1 cellular context compared by ENCODE assay signal in the genomic region with DNA sequence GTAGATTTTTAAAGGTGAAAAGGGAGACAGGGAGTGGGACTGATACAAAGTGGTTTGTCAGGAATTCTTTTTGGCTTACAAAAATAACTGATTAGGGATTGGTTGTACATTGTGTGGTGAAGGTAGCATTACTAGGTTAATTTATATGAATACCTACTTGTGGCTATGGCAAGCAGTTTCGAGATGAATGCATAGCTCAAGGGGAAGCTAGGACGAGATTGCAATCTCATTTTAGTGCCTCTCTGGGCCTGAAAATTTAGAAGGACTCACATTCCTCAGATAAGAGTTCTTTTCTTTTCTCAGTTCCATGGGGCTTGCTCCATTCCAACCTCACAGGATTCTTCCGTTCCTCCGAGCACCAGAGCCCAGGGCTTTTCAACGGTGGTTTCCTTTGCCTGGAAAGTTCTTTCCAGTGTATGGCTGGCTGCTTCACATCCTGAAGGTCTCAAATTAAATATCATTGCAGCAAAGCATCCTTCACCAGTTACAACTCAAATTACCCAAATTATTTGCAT.
TF ChIP-seq lines count a peak whose summit lies in the region.

No MANE protein-coding gene starts in this region.

TF ChIP-seq in GM23338, 12 proteins besides CTCF, POLR2A, EP300 and RAD21 (continued from another document):
- TF ChIP-seq, protein P1, sequence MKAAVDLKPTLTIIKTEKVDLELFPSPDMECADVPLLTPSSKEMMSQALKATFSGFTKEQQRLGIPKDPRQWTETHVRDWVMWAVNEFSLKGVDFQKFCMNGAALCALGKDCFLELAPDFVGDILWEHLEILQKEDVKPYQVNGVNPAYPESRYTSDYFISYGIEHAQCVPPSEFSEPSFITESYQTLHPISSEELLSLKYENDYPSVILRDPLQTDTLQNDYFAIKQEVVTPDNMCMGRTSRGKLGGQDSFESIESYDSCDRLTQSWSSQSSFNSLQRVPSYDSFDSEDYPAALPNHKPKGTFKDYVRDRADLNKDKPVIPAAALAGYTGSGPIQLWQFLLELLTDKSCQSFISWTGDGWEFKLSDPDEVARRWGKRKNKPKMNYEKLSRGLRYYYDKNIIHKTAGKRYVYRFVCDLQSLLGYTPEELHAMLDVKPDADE (IDR thresholded peaks at IDR 0.05), result no peak
- TF ChIP-seq ZNF331 (CRISPR knock-in tag; IDR thresholded peaks at IDR 0.05; ENCODE audit: low read depth), result no peak
- TF ChIP-seq CREB1 (CRISPR knock-in tag; IDR thresholded peaks at IDR 0.05; ENCODE audit: low read depth), result no peak
- no peak for TF ChIP-seq EZH2 (IDR thresholded peaks at IDR 0.05; ENCODE audit: low read depth, unreplicated experiment)
- no peak for TF ChIP-seq EZH2phosphoT487 (IDR thresholded peaks at IDR 0.05; ENCODE audit: unreplicated experiment)
- TF ChIP-seq ZNF114 (CRISPR knock-in tag; IDR thresholded peaks at IDR 0.05), result no peak
- TF ChIP-seq STAT1 (IDR thresholded peaks at IDR 0.05; ENCODE audit: unreplicated experiment), result no peak
- no peak for TF ChIP-seq NANOG (IDR thresholded peaks at IDR 0.05; ENCODE audit: borderline replicate concordance)
